In genomic region chr5:175828676-175829075, GRCh38 we compare ENCODE assay signal across 36 cellular contexts. TPM values are rescaled to one million over a fixed set of nuclear protein-coding genes. Genes with fewer than 3 reads are reported as not detected.
"Had no signal": no experiment of that assay in that cellular context is flagged by ENCODE, and none has a peak within 500 bp of the region (broad histone marks: within the 10 kb centered on the region; RNA-seq: fewer than 3 reads in every experiment).

No MANE protein-coding gene starts in this region.

- H3K4me1 ChIP-seq: adrenal gland, body of pancreas, breast epithelium had no signal

- DNase-seq: activated B cell treated with CpG ODN at 0.5 μM for 24 hours; activated CD4-positive, alpha-beta memory T cell treated with anti-CD3 and anti-CD28 coated beads for 36 hours; activated CD4-positive, alpha-beta T cell treated with anti-CD3 and anti-CD28 coated beads for 4 hours; activated CD4-positive, alpha-beta T cell treated with anti-CD3 and anti-CD28 coated beads, Interleukin-2, amount 10 ng/mL, durations not matched to agents 24 days and 14 days; activated CD4-positive, alpha-beta T cell treated with anti-CD3 and anti-CD28 coated beads, Interleukin-2, amount 50 U/mL, for 1 hour; activated CD4-positive, alpha-beta T cell treated with anti-CD3 and anti-CD28 coated beads, Interleukin-2, amount 50 U/mL, for 4 hours; activated CD4-positive, CD25-positive, alpha-beta regulatory T cell treated with anti-CD3 and anti-CD28 coated beads, Interleukin-2, amount 50 U/mL, for 72 hours; activated CD8-positive, alpha-beta memory T cell treated with anti-CD3 and anti-CD28 coated beads, Interleukin-2, amount 50 U/mL, for 4 hours; activated CD8-positive, alpha-beta T cell treated with anti-CD3 and anti-CD28 coated beads for 36 hours; activated effector memory CD4-positive, alpha-beta T cell treated with anti-CD3 and anti-CD28 coated beads, Interleukin-2, amount 50 U/mL, for 16 hours; activated gamma-delta T cell treated with Interleukin-2 at 50 U/mL for 16 hours; activated naive CD4-positive, alpha-beta T cell; activated naive CD4-positive, alpha-beta T cell treated with anti-CD3 and anti-CD28 coated beads for 36 hours; activated naive CD4-positive, alpha-beta T cell treated with anti-CD3 and anti-CD28 coated beads, Interleukin-2, amount 50 U/mL, for 16 hours; activated naive CD8-positive, alpha-beta T cell treated with anti-CD3 and anti-CD28 coated beads for 36 hours; activated T-cell treated with anti-CD3 and anti-CD28 coated beads for 4 hours; activated T-cell treated with anti-CD3 and anti-CD28 coated beads, Interleukin-2, amount 50 U/mL, for 1 hour; activated T-cell treated with anti-CD3 and anti-CD28 coated beads, Interleukin-2, amount 50 U/mL, for 4 hours; activated T-cell treated with anti-CD3 and anti-CD28 coated beads, Interleukin-2, amount 50 U/mL, for 72 hours; adrenal gland; amniotic stem cell; aorta; body of pancreas; brain microvascular endothelial cell; central memory CD4-positive, alpha-beta T cell; T-helper 2 cell; T-helper 9 cell had no signal

- H3K9me3 ChIP-seq: adrenal gland, body of pancreas, breast epithelium had no signal

- H3K27me3 ChIP-seq: adrenal gland, body of pancreas, brain microvascular endothelial cell, breast epithelium had no signal

- ATAC-seq: activated CD8-positive, alpha-beta T cell treated with anti-CD3 and anti-CD28 coated beads for 36 hours; activated naive CD4-positive, alpha-beta T cell treated with anti-CD3 and anti-CD28 coated beads, Interleukin-2, amount 50 U/mL, for 72 hours; activated T-cell treated with anti-CD3 and anti-CD28 coated beads, Interleukin-2, amount 50 U/mL, for 4 hours; activated T-cell treated with anti-CD3 and anti-CD28 coated beads, Interleukin-2, amount 50 U/mL, for 72 hours; activated T-helper 17 cell treated with anti-CD3 and anti-CD28 coated beads, Interleukin-2, amount 50 U/mL, for 72 hours; body of pancreas had no signal

- H3K27ac ChIP-seq: adrenal gland, body of pancreas, brain microvascular endothelial cell, breast epithelium, VCaP had no signal

- H3K4me3 ChIP-seq: adrenal gland, body of pancreas, breast epithelium had no signal

- H3K36me3 ChIP-seq: adrenal gland, brain microvascular endothelial cell, breast epithelium had no signal

- FAIRE-seq: astrocyte, TTC549 had no signal

RNA-seq across cellular contexts. Expression of gene CPLX2, which starts 42.7 kb away (rescaled TPM):
- total RNA-seq: activated B cell treated with CpG ODN at 0.5 μM for 24 hours; activated CD4-positive, alpha-beta memory T cell treated with anti-CD3 and anti-CD28 coated beads for 36 hours; activated CD4-positive, alpha-beta T cell treated with anti-CD3 and anti-CD28 coated beads, Interleukin-2, amount 10 ng/mL, durations not matched to agents 24 days and 14 days; activated CD8-positive, alpha-beta memory T cell treated with anti-CD3 and anti-CD28 coated beads for 36 hours; activated CD8-positive, alpha-beta T cell treated with anti-CD3 and anti-CD28 coated beads for 36 hours; activated naive CD4-positive, alpha-beta T cell treated with anti-CD3 and anti-CD28 coated beads for 36 hours; activated naive CD4-positive, alpha-beta T cell treated with anti-CD3 and anti-CD28 coated beads, Interleukin-2, amount 50 U/mL, for 72 hours; activated naive CD8-positive, alpha-beta T cell treated with anti-CD3 and anti-CD28 coated beads for 36 hours; activated T-cell treated with anti-CD3 and anti-CD28 coated beads, Interleukin-2, amount 50 U/mL, for 72 hours; activated T-helper 1 cell treated with anti-CD3 and anti-CD28 coated beads, Interleukin-12 subunit alpha, Interleukin-12 subunit beta, Interleukin-2, Interleukin-4 antibody, amounts not matched to agents 30 ng/mL and 10 ng/mL and 1 ng/mL, durations not matched to agents 14 hours and 24 hours and 36 hours; activated T-helper 17 cell treated with anti-CD3 and anti-CD28 coated beads, Interleukin-2, amount 50 U/mL, for 72 hours; aorta; breast epithelium; cardiac septum had no signal
